Comparison of ENCODE assay signal across 18 cellular contexts in the genomic region with DNA sequence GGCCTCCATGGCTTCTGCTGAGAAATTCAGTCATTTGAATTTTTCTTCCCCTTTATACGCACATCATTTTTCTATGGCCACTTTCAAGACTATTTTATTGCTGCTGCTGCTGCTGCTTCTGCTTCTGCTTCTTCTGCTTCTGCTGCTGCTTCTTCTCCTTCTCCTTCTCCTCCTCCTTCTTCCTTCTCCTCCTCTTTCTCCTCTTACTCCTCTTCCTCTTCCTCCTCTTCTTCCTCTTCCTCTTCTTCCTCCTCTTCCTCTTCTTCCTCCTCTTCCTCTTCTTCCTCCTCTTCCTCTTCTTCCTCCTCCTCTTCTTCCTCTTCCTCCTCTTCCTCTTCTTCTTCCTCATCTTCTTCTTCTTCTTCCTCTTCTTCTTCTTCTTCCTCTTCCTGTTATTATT.
"Had no signal": no experiment of that assay in that cellular context is flagged by ENCODE, and none has a peak within 500 bp of the region (broad histone marks: within the 10 kb centered on the region; RNA-seq: fewer than 3 reads in every experiment).

No MANE protein-coding gene starts in this region.

- H3K4me3 Mint-ChIP-seq: activated CD4-positive, alpha-beta T cell treated with anti-CD3 and anti-CD28 coated beads for 36 hours; activated naive CD8-positive, alpha-beta T cell treated with anti-CD3 and anti-CD28 coated beads, Interleukin-2, amount 10 ng/mL, durations not matched to agents 7 days and 5 days; brain; endodermal cell; natural killer cell treated with Interleukin-12 subunit alpha and Interleukin-12 subunit beta and Interleukin-15 and Interleukin-18, amount 100 ng/mL, for 72 hours; stimulated activated naive B cell treated with anti-CD40 and anti-IgM and Interleukin-4, amounts not matched to agents 10 μg/mL and 1 μg/mL and 100 μg/mL, for 72 hours; T-helper 2 cell treated with Interferon-gamma antibody and Interleukin-4, amounts not matched to agents 5 μg/mL and 100 μg/mL, for 36 hours; WTC11 had no signal

- H3K27me3 Mint-ChIP-seq: activated CD4-positive, alpha-beta T cell treated with anti-CD3 and anti-CD28 coated beads for 36 hours; activated naive CD8-positive, alpha-beta T cell treated with anti-CD3 and anti-CD28 coated beads, Interleukin-2, amount 10 ng/mL, durations not matched to agents 7 days and 5 days; brain; natural killer cell treated with Interleukin-12 subunit alpha and Interleukin-12 subunit beta and Interleukin-15 and Interleukin-18, amount 100 ng/mL, for 72 hours; stimulated activated naive B cell treated with anti-CD40 and anti-IgM and Interleukin-4, amounts not matched to agents 10 μg/mL and 1 μg/mL and 100 μg/mL, for 72 hours had no signal

- H3K9me3 Mint-ChIP-seq: natural killer cell treated with Interleukin-12 subunit alpha and Interleukin-12 subunit beta and Interleukin-15 and Interleukin-18, amount 100 ng/mL, for 72 hours; T-helper 2 cell treated with Interferon-gamma antibody and Interleukin-4, amounts not matched to agents 5 μg/mL and 100 μg/mL, for 36 hours had no signal

- ATAC-seq: activated CD4-positive, alpha-beta T cell treated with anti-CD3 and anti-CD28 coated beads for 36 hours; left colon; natural killer cell treated with Interleukin-12 subunit alpha and Interleukin-12 subunit beta and Interleukin-15 and Interleukin-18, amount 100 ng/mL, for 72 hours; stimulated activated naive B cell treated with anti-CD40 and anti-IgM and Interleukin-4, amounts not matched to agents 10 μg/mL and 1 μg/mL and 100 μg/mL, for 72 hours; WTC11 had no signal

- DNase-seq: activated CD4-positive, alpha-beta T cell treated with anti-CD3 and anti-CD28 coated beads for 36 hours; activated CD4-positive, alpha-beta T cell treated with anti-CD3 and anti-CD28 coated beads, Interleukin-2, amount 50 U/mL, for 48 hours; activated naive CD8-positive, alpha-beta T cell treated with anti-CD3 and anti-CD28 coated beads, Interleukin-2, amount 10 ng/mL, durations not matched to agents 7 days and 5 days; caudate nucleus; endodermal cell; foreskin fibroblast; glutamatergic neuron; hippocampal formation; islet precursor cell; left colon; sigmoid colon; stimulated activated CD4-positive, alpha-beta T cell treated with anti-CD3 and anti-CD28 coated beads, Interleukin-4, amount 100 ng/mL, for 4 hours; stimulated activated naive B cell treated with anti-CD40 and anti-IgM and Interleukin-4, amounts not matched to agents 10 μg/mL and 1 μg/mL and 100 μg/mL, for 72 hours; tibial artery had no signal

- H3K27ac Mint-ChIP-seq: activated CD4-positive, alpha-beta T cell treated with anti-CD3 and anti-CD28 coated beads for 36 hours; activated naive CD8-positive, alpha-beta T cell treated with anti-CD3 and anti-CD28 coated beads, Interleukin-2, amount 10 ng/mL, durations not matched to agents 7 days and 5 days; brain; endodermal cell; natural killer cell treated with Interleukin-12 subunit alpha and Interleukin-12 subunit beta and Interleukin-15 and Interleukin-18, amount 100 ng/mL, for 72 hours; stimulated activated naive B cell treated with anti-CD40 and anti-IgM and Interleukin-4, amounts not matched to agents 10 μg/mL and 1 μg/mL and 100 μg/mL, for 72 hours; T-helper 2 cell treated with Interferon-gamma antibody and Interleukin-4, amounts not matched to agents 5 μg/mL and 100 μg/mL, for 36 hours; WTC11 had no signal
